8 cellular contexts compared by ENCODE assay signal in genomic region chr6:16770701-16771569, GRCh38. TPM values are rescaled to one million over a fixed set of nuclear protein-coding genes. Genes with fewer than 3 reads are reported as not detected.
DNase-seq lines count a peak whose midpoint lies in the region; ATAC-seq, FAIRE-seq and TF ChIP-seq lines count a peak whose summit lies in the region.

No MANE protein-coding gene starts in this region.

- peak; percentile 75 to 79 for ATAC-seq in A549
- ATAC-seq in GM18511 (IDR thresholded peaks at IDR 0.05; ENCODE audit: unreplicated experiment): peak; percentile 81
- ATAC-seq in HG02981 (IDR thresholded peaks at IDR 0.05; ENCODE audit: unreplicated experiment): peak; percentile 69

- no peak overlapping the region for H2BK15ac ChIP-seq in mesendoderm (replicated peaks; ENCODE audit: low read depth)

- H3K4me1 ChIP-seq in A549: peaks cover 42% of the 10 kb centered on the region
- H3K4me1 ChIP-seq in colonic mucosa: peaks cover 14% of the 10 kb centered on the region
- peaks cover 12% of the 10 kb centered on the region for H3K4me1 ChIP-seq in mesendoderm (ENCODE audit: control insufficient read depth, low read depth, low read length)

- peak; percentile 57 for TF ChIP-seq CTCF in A549 (IDR thresholded peaks at IDR 0.05)
- peak; percentile 90 for TF ChIP-seq CTCF in colonic mucosa (IDR thresholded peaks at IDR 0.05)

- H3K9me3 ChIP-seq in A549 (no peaks in the 10 kb centered on the region), colonic mucosa (no peaks in the 10 kb centered on the region)

- H3K4me1 Mint-ChIP-seq in activated CD4-positive, alpha-beta T cell treated with anti-CD3 and anti-CD28 coated beads, Interleukin-2, amount 10 ng/mL, durations not matched to agents 24 days and 14 days: peaks cover 49% of the 10 kb centered on the region

- H3K79me1 ChIP-seq in mesendoderm (ENCODE audit: low read length): no peaks in the 10 kb centered on the region

- no peaks in the 10 kb centered on the region for H3K9me3 Mint-ChIP-seq in activated CD4-positive, alpha-beta T cell treated with anti-CD3 and anti-CD28 coated beads, Interleukin-2, amount 10 ng/mL, durations not matched to agents 24 days and 14 days

- no peak overlapping the region for H3K18ac ChIP-seq in mesendoderm (ENCODE audit: low read length)

- FAIRE-seq in A549 (lab: Jason Lieb, UNC): no peak

- 32% methylated on average over 16 of the region's 16 CpGs for WGBS in A549 (ENCODE audit: missing lambda C conversion rate)
- no CpG with 5 or more reads among the region's 16 CpGs for WGBS in mesendoderm (ENCODE audit: extremely low coverage, insufficient coverage, low lambda C conversion rate)

- no peak overlapping the region for H2AK5ac ChIP-seq in mesendoderm (ENCODE audit: low read length)

- no peaks in the 10 kb centered on the region for H3K36me3 ChIP-seq in colonic mucosa
- H3K36me3 ChIP-seq in mesendoderm (ENCODE audit: control insufficient read depth, insufficient read depth, low read length): no peaks in the 10 kb centered on the region

- no peak overlapping the region for H3K4me3 ChIP-seq in A549
- H3K4me3 ChIP-seq in colonic mucosa: no peak overlapping the region
- no peak overlapping the region for H3K4me3 ChIP-seq in mesendoderm (ENCODE audit: low read length)

- H4K8ac ChIP-seq in mesendoderm (ENCODE audit: low read depth, low read length): no peak overlapping the region

- H3K27me3 ChIP-seq in colonic mucosa (no peaks in the 10 kb centered on the region), mesendoderm (ENCODE audit: insufficient read depth, low read length, poor library complexity) (no peaks in the 10 kb centered on the region)

- intact Hi-C loops in activated CD4-positive, alpha-beta T cell treated with anti-CD3 and anti-CD28 coated beads, Interleukin-2, amount 10 ng/mL, durations not matched to agents 24 days and 14 days (cut with micrococcal nuclease): loop anchor here (1.0 to 2.0 kb wide), 2 partner anchors 66 to 439 kb away; no protein-coding TSS in a partner anchor
- intact Hi-C loops in colonic mucosa (cut with DNase I): loop anchor here (10.0 kb wide), 2 partner anchors 194 to 314 kb away; no protein-coding TSS in a partner anchor

- H3K4ac ChIP-seq in mesendoderm (ENCODE audit: low read depth, low read length): no peak overlapping the region

- peaks cover 4% of the 10 kb centered on the region for H3K27me3 Mint-ChIP-seq in activated CD4-positive, alpha-beta T cell treated with anti-CD3 and anti-CD28 coated beads, Interleukin-2, amount 10 ng/mL, durations not matched to agents 24 days and 14 days

- H2BK5ac ChIP-seq in mesendoderm (ENCODE audit: low read length): no peak overlapping the region

- peak; percentile 54 to 67 for TF ChIP-seq RAD21 in A549 (conservative IDR thresholded peaks at IDR 0.05 in 1 of 2, IDR thresholded peaks at IDR 0.05 in 1 of 2)

- H3K79me2 ChIP-seq in mesendoderm (ENCODE audit: control insufficient read depth, insufficient read depth, low read length): no peaks in the 10 kb centered on the region

- DNase-seq in A549 (ENCODE audit: low read depth in 1 of 2, low spot score in 1 of 2) (peak; percentile 66 to 83), NCI-H524 treated with DMSO at 0.1 percent for 48 hours (lab: John Stamatoyannopoulos, UW) (peak; percentile 12), colonic mucosa (peak; percentile 82), mesendoderm (peak; percentile 85)
- DNase-seq in activated CD4-positive, alpha-beta T cell treated with anti-CD3 and anti-CD28 coated beads, Interleukin-2, amount 10 ng/mL, durations not matched to agents 24 days and 14 days: peak; percentile 92
- DNase-seq in stimulated activated CD8-positive, alpha-beta memory T cell treated with anti-CD3 and anti-CD28 coated beads, Interleukin-15, amount 100 ng/mL, for 48 hours (ENCODE audit: low read depth in 2 of 2): peak; percentile 52 to 62

- peak overlapping the region; percentile 5 for H3K56ac ChIP-seq in mesendoderm (ENCODE audit: low read length)

- H3K27ac ChIP-seq in A549: peak overlapping the region; percentile 68 to 85
- H3K27ac ChIP-seq in colonic mucosa: no peak overlapping the region
- no peak overlapping the region for H3K27ac ChIP-seq in mesendoderm (ENCODE audit: low read depth, low read length)

- H3K4me2 ChIP-seq in A549 (peak overlapping the region; percentile 77), mesendoderm (ENCODE audit: low read length) (no peak overlapping the region)

- H3K27ac Mint-ChIP-seq in activated CD4-positive, alpha-beta T cell treated with anti-CD3 and anti-CD28 coated beads, Interleukin-2, amount 10 ng/mL, durations not matched to agents 24 days and 14 days: peak overlapping the region; percentile 21

- POLR2A ChIA-PET in A549 (lab: Yijun Ruan, JAX): interaction anchor here (0.9 kb wide), 1 partner anchor 9 kb away, joined by 4 read pairs; the partner anchor contains the start of gene ATXN1

- H3K36me3 Mint-ChIP-seq in activated CD4-positive, alpha-beta T cell treated with anti-CD3 and anti-CD28 coated beads, Interleukin-2, amount 10 ng/mL, durations not matched to agents 24 days and 14 days (ENCODE audit: low read depth): peaks cover 7% of the 10 kb centered on the region

- H4K5ac ChIP-seq in mesendoderm (ENCODE audit: low read length): no peak overlapping the region

- CTCF ChIA-PET in A549 (lab: Yijun Ruan, JAX): interaction anchor here (0.6 to 3.3 kb wide), 14 partner anchors 9 to 438 kb away, joined by 3 to 18 read pairs (median 4); partner anchors contain the start of gene ATXN1

- no peak overlapping the region for H2BK120ac ChIP-seq in mesendoderm (ENCODE audit: low read depth, low read length)

- no peak overlapping the region for H3K9ac ChIP-seq in colonic mucosa (ENCODE audit: low read depth in 2 of 2, low read length in 2 of 2)
- H3K9ac ChIP-seq in mesendoderm (ENCODE audit: low read length): no peak overlapping the region

- no peak overlapping the region for H3K23ac ChIP-seq in mesendoderm (ENCODE audit: low read length)

- peak overlapping the region; percentile 58 for H3K4me3 Mint-ChIP-seq in activated CD4-positive, alpha-beta T cell treated with anti-CD3 and anti-CD28 coated beads, Interleukin-2, amount 10 ng/mL, durations not matched to agents 24 days and 14 days

- no peak for TF ChIP-seq POLR2A in A549 (IDR thresholded peaks at IDR 0.05; ENCODE audit: low read length)

- TF ChIP-seq EP300 in A549 (IDR thresholded peaks at IDR 0.05): no peak

TF ChIP-seq in A549, 52 proteins besides CTCF, POLR2A, EP300 and RAD21:
- no peak for TF ChIP-seq JUNB (IDR thresholded peaks at IDR 0.05)
- peak; percentile 78 for TF ChIP-seq SMC3 (IDR thresholded peaks at IDR 0.05)
- TF ChIP-seq SREBF2 (IDR thresholded peaks at IDR 0.05): no peak
- TF ChIP-seq TFCP2L1 (CRISPR knock-in tag; IDR thresholded peaks at IDR 0.05): no peak
- TF ChIP-seq GATA3 (IDR thresholded peaks at IDR 0.05; ENCODE audit: borderline replicate concordance): no peak
- TF ChIP-seq USF2 (IDR thresholded peaks at IDR 0.05): no peak
- TF ChIP-seq FOSL2 (IDR thresholded peaks at IDR 0.05): no peak
- no peak for TF ChIP-seq FOSL2 (CRISPR knock-in tag; IDR thresholded peaks at IDR 0.05)
- no peak for TF ChIP-seq HOXB13 (CRISPR knock-in tag; IDR thresholded peaks at IDR 0.05; ENCODE audit: low read depth)
- TF ChIP-seq, protein P1, sequence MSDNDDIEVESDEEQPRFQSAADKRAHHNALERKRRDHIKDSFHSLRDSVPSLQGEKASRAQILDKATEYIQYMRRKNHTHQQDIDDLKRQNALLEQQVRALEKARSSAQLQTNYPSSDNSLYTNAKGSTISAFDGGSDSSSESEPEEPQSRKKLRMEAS (IDR thresholded peaks at IDR 0.05): peak; percentile 71
- no peak for TF ChIP-seq TP53 (CRISPR knock-in tag; IDR thresholded peaks at IDR 0.05)
TF ChIP-seq in A549: peak in this region for 2.

RNA-seq across cellular contexts. Expression of gene ATXN1, which starts 9.7 kb away (rescaled TPM):
- polyA plus RNA-seq in A549 (2011; rRNA removed) (8.3 and 10.5 TPM in 2 replicates), A549 (2017; fragmentation: RNase III; extraction: RNeasy Plus Mini Kit Qiagen cat#74134 plus additional on column Dnase treatment) (2.2 to 3.1 TPM (median 2.9 TPM) in 3 replicates)
- 1.9 and 3.4 TPM in 2 replicates for polyA plus RNA-seq in A549 (2012; cell fraction: cytosol; rRNA removed)
- 4.3 and 4.5 TPM in 2 replicates for polyA plus RNA-seq in A549 (2012; cell fraction: nucleus; rRNA removed)
- polyA minus RNA-seq in A549 (2011; rRNA and poly(A)+ RNA removed): 22.8 and 27.3 TPM in 2 replicates
- 62.4 and 70.0 TPM in 2 replicates for total RNA-seq in activated CD4-positive, alpha-beta T cell treated with anti-CD3 and anti-CD28 coated beads, Interleukin-2, amount 10 ng/mL, durations not matched to agents 24 days and 14 days
- total RNA-seq in colonic mucosa: 10 to 100 TPM; 24.5 to 41.9 TPM
- 3.7 TPM for polyA plus RNA-seq in mesendoderm (2013, experiment 1 of 2)
- 3.7 TPM for polyA plus RNA-seq in mesendoderm (2013, experiment 2 of 2)

Comparison
In these comparisons a context has a peak if more than half of its experiments do, and no peak if none do; other contexts are left out.
1. DNase-seq: peak in every context shown above with its lines; median percentile 92 in activated CD4-positive, alpha-beta T cell treated with anti-CD3 and anti-CD28 coated beads, Interleukin-2, amount 10 ng/mL, durations not matched to agents 24 days and 14 days; 85 in mesendoderm; 82 in colonic mucosa; 74 in A549; 57 in stimulated activated CD8-positive, alpha-beta memory T cell treated with anti-CD3 and anti-CD28 coated beads, Interleukin-15, amount 100 ng/mL, for 48 hours; 12 in NCI-H524 treated with DMSO at 0.1 percent for 48 hours.
2. H3K27ac ChIP-seq: peak in A549 (2 of 2); none in colonic mucosa (single experiment) and mesendoderm (single experiment).
3. Peak in every context shown above with its lines, with median percentiles within 50 percentile points of each other: ATAC-seq.